ENCODE assay signal across 31 cellular contexts in genomic region chr10:28555358-28555757, GRCh38. TPM values are rescaled to one million over a fixed set of nuclear protein-coding genes. Genes with fewer than 3 reads are reported as not detected.
A peak's percentile ranks its signal among the peaks of the same experiment; 100 is the strongest.
DNase-seq lines count a peak whose midpoint lies in the region; ATAC-seq, FAIRE-seq and TF ChIP-seq lines count a peak whose summit lies in the region.
"Had no signal": no experiment of that assay in that cellular context is flagged by ENCODE, and none has a peak within 500 bp of the region (broad histone marks: within the 10 kb centered on the region; RNA-seq: fewer than 3 reads in every experiment).

No MANE protein-coding gene starts in this region.

- FAIRE-seq in H1 (lab: Jason Lieb, UNC) = no peak
- FAIRE-seq: GM12878, TTC549 had no signal

- H4K5ac ChIP-seq in IMR-90 (ENCODE audit: low read depth, low read length) (no peak overlapping the region), H1 (ENCODE audit: insufficient read length, low read depth, low read length) (no peak overlapping the region)

- TF ChIP-seq EP300 in H1 (IDR thresholded peaks at IDR 0.05; ENCODE audit: borderline replicate concordance in 1 of 2, low read depth in 2 of 2, low read length in 2 of 2) = no peak

- no peaks in the 10 kb centered on the region for H3K9me3 ChIP-seq in IMR-90 (ENCODE audit: control insufficient read depth, insufficient read depth, low read length)
- no peaks in the 10 kb centered on the region for H3K9me3 ChIP-seq in H1 (ENCODE audit: insufficient read depth in 2 of 2, low read depth in 1 of 2, low read length in 1 of 2)
- no peaks in the 10 kb centered on the region for H3K9me3 ChIP-seq in smooth muscle cell (replicated peaks; ENCODE audit: low read depth)
- H3K9me3 ChIP-seq: heart right ventricle, ovary, right atrium auricular region, SJSA1, thoracic aorta had no signal

- H3F3A ChIP-seq in smooth muscle cell (ENCODE audit: low read depth) = peaks cover 32% of the 10 kb centered on the region

- H3K56ac ChIP-seq in IMR-90 (ENCODE audit: extremely low read depth, insufficient read depth, low read length) (no peak overlapping the region), H1 (replicated peaks; ENCODE audit: insufficient read length, low read depth, low read length) (no peak overlapping the region)

- peaks cover 2% of the 10 kb centered on the region; the same call in 1 of the 2 replicates for H3K23me2 ChIP-seq in H1 (ENCODE audit: low read depth, low read length)

- no peak for TF ChIP-seq CTCF in IMR-90 (conservative IDR thresholded peaks at IDR 0.05; ENCODE audit: low read depth, low read length)
- no peak for TF ChIP-seq CTCF in H1 (IDR thresholded peaks at IDR 0.05; ENCODE audit: control extremely low read depth in 1 of 3, insufficient read depth in 1 of 3, low read depth in 1 of 3, low read length in 3 of 3)
- no peak for TF ChIP-seq CTCF in smooth muscle cell (IDR thresholded peaks at IDR 0.05; ENCODE audit: borderline replicate concordance, insufficient read depth, poor library complexity, severe bottlenecking)

- H3K4me1 Mint-ChIP-seq in activated CD4-positive, alpha-beta T cell treated with anti-CD3 and anti-CD28 coated beads for 36 hours = peaks cover 83% of the 10 kb centered on the region

- no peak overlapping the region for H2BK5ac ChIP-seq in IMR-90 (ENCODE audit: low read depth, low read length, poor library complexity, severe bottlenecking)
- H2BK5ac ChIP-seq in H1 (ENCODE audit: low read depth, low read length) = no peak overlapping the region

- peaks cover 73% of the 10 kb centered on the region for H3K36me3 Mint-ChIP-seq in activated CD4-positive, alpha-beta T cell treated with anti-CD3 and anti-CD28 coated beads for 36 hours (ENCODE audit: low read depth)

- H4K91ac ChIP-seq in IMR-90 (ENCODE audit: insufficient read depth, low read depth, low read length) (no peak overlapping the region), H1 (replicated peaks; ENCODE audit: insufficient read length, low read length) (no peak overlapping the region)

- CTCF ChIA-PET in activated CD4-positive, alpha-beta T cell treated with anti-CD3 and anti-CD28 coated beads for 36 hours (lab: Charles Lee) = interaction anchor here (0.9 to 1.0 kb wide), 2 partner anchors 10 to 16 kb away, joined by 3 read pairs; no protein-coding TSS in a partner anchor
- CTCF ChIA-PET in IMR-90 (lab: Yijun Ruan, JAX) (no interaction called here), H1 (lab: Charles Lee; ENCODE audit: partially characterized antibody) (no interaction called here)

- H2AK9ac ChIP-seq in IMR-90 (replicated peaks; ENCODE audit: low read depth, low read length, poor library complexity) = no peak overlapping the region

- no CpG with 5 or more reads among the region's 2 CpGs for whole genome bisulfite sequencing in IMR-90 (ENCODE audit: extremely low coverage in 2 of 2, insufficient read length in 1 of 2), 2 experiments
- WGBS in H1 (ENCODE audit: extremely low coverage in 1 of 2, insufficient coverage in 1 of 2, insufficient read length in 1 of 2, insufficient replicate concordance in 2 of 2, low coverage in 1 of 2, low lambda C conversion rate in 2 of 2, missing lambda C conversion rate in 1 of 2), 2 experiments = 97% methylated on average over 2 of the region's 2 CpGs; no CpG with 5 or more reads in 1 of the 2 experiments
- WGBS in smooth muscle cell (ENCODE audit: low lambda C conversion rate) = 91% methylated on average over 2 of the region's 2 CpGs

- H3K27ac Mint-ChIP-seq in activated CD4-positive, alpha-beta T cell treated with anti-CD3 and anti-CD28 coated beads for 36 hours = peak overlapping the region; percentile 55
- H3K27ac Mint-ChIP-seq: activated naive CD4-positive, alpha-beta T cell treated with anti-CD3 and anti-CD28 coated beads for 36 hours had no signal

- H3K36me3 ChIP-seq in IMR-90 (ENCODE audit: control insufficient read depth, insufficient read depth, low read length) (peaks cover 13% of the 10 kb centered on the region), H1 (ENCODE audit: control insufficient read depth in 2 of 4, insufficient read depth in 4 of 4, low read length in 3 of 4) (peaks cover 3 to 49% (median 8%) of the 10 kb centered on the region in 4 experiments; a peak in 6 of 8 replicates), smooth muscle cell (ENCODE audit: low read depth) (peaks cover 7% of the 10 kb centered on the region)
- H3K36me3 ChIP-seq: ovary, thoracic aorta had no signal

- H4K20me1 ChIP-seq in IMR-90 (ENCODE audit: insufficient read depth, low read length) (peaks cover 91% of the 10 kb centered on the region), H1 (replicated peaks in 1 of 2; ENCODE audit: control insufficient read depth in 1 of 2, insufficient read depth in 2 of 2, low read length in 2 of 2) (peaks cover 24 to 30% of the 10 kb centered on the region in 2 experiments), smooth muscle cell (ENCODE audit: low read depth) (peaks cover 100% of the 10 kb centered on the region)

- H3K23ac ChIP-seq in IMR-90 (ENCODE audit: low read depth, low read length) = no peak overlapping the region
- H3K23ac ChIP-seq in H1 (ENCODE audit: insufficient read length) = no peak overlapping the region

- TF ChIP-seq POLR2A in IMR-90 (IDR thresholded peaks at IDR 0.05; ENCODE audit: low read depth, low read length) = no peak
- TF ChIP-seq POLR2A in H1 (IDR thresholded peaks at IDR 0.05; ENCODE audit: control extremely low read depth in 1 of 2, low read depth in 2 of 2, low read length in 2 of 2) = no peak

- H3K4ac ChIP-seq in IMR-90 (ENCODE audit: low read depth, low read length) = no peak overlapping the region
- no peak overlapping the region for H3K4ac ChIP-seq in H1 (replicated peaks; ENCODE audit: insufficient read length, low read depth, low read length)

- H2BK12ac ChIP-seq in H1 (ENCODE audit: low read depth, low read length) = no peak overlapping the region

- TF ChIP-seq RAD21 in IMR-90 (IDR thresholded peaks at IDR 0.05; ENCODE audit: low read length) (no peak), H1 (IDR thresholded peaks at IDR 0.05 in 1 of 2, conservative IDR thresholded peaks at IDR 0.05 in 1 of 2; ENCODE audit: low read depth in 2 of 2, low read length in 2 of 2) (no peak)

- H3K18ac ChIP-seq in IMR-90 (ENCODE audit: low read depth, low read length) (no peak overlapping the region), H1 (ENCODE audit: extremely low read depth, low read length) (no peak overlapping the region)

- no peak overlapping the region for H3K4me3 Mint-ChIP-seq in activated CD4-positive, alpha-beta T cell treated with anti-CD3 and anti-CD28 coated beads for 36 hours
- H3K4me3 Mint-ChIP-seq: activated naive CD4-positive, alpha-beta T cell treated with anti-CD3 and anti-CD28 coated beads for 36 hours; memory B cell had no signal

- no peak for DNase-seq in activated CD4-positive, alpha-beta T cell treated with anti-CD3 and anti-CD28 coated beads for 36 hours
- DNase-seq in activated CD4-positive, alpha-beta T cell treated with anti-CD3 and anti-CD28 coated beads, Interleukin-2, amount 50 U/mL, for 4 hours = no peak
- DNase-seq in IMR-90 (no peak), H1 (ENCODE audit: low read depth in 1 of 2, low spot score in 2 of 2) (no peak), smooth muscle cell (lab: John Stamatoyannopoulos, UW; ENCODE audit: unreplicated experiment) (no peak), hippocampal formation (lab: John Stamatoyannopoulos, UW) (no peak), NCI-H1694 (lab: John Stamatoyannopoulos, UW) (no peak)
- no peak for DNase-seq in stimulated activated CD4-positive, alpha-beta T cell treated with anti-CD3 and anti-CD28 coated beads, Interleukin-4, amount 100 ng/mL, for 24 hours
- DNase-seq: 8988T; activated naive CD4-positive, alpha-beta T cell treated with anti-CD3 and anti-CD28 coated beads for 36 hours; activated T-cell treated with anti-CD3 and anti-CD28 coated beads, Interleukin-2, amount 50 U/mL, for 48 hours; anterior cingulate cortex; caudate nucleus; DND-41; erythroblast; H7; heart right ventricle; Kasumi-1; MV-4-11; NCI-H187; NCI-H526 treated with DMSO at 0.1 percent for 48 hours; ovary; stimulated activated CD4-positive, alpha-beta T cell treated with anti-CD3 and anti-CD28 coated beads, Interleukin-4, amount 100 ng/mL, for 1 hour; stimulated activated naive CD4-positive, alpha-beta T cell treated with Interleukin-2 at 50 U/mL for 16 hours; T-helper 1 cell had no signal

- H3K27me3 ChIP-seq in IMR-90 (ENCODE audit: control insufficient read depth, insufficient read depth, low read length) (no peaks in the 10 kb centered on the region), H1 (replicated peaks in 1 of 4; ENCODE audit: control insufficient read depth in 3 of 4, extremely low read depth in 1 of 4, insufficient read depth in 3 of 4, low read length in 3 of 4) (no peaks in the 10 kb centered on the region), smooth muscle cell (ENCODE audit: low read depth) (no peaks in the 10 kb centered on the region)
- H3K27me3 ChIP-seq: heart right ventricle, ovary, right atrium auricular region, SJSA1 had no signal

- H2BK20ac ChIP-seq in IMR-90 (ENCODE audit: low read depth, low read length) = no peak overlapping the region
- H2BK20ac ChIP-seq in H1 (ENCODE audit: low read length) = no peak overlapping the region

- no peaks in the 10 kb centered on the region for H3K9me3 Mint-ChIP-seq in activated CD4-positive, alpha-beta T cell treated with anti-CD3 and anti-CD28 coated beads for 36 hours (ENCODE audit: low read depth)
- H3K9me3 Mint-ChIP-seq: activated naive CD4-positive, alpha-beta T cell treated with anti-CD3 and anti-CD28 coated beads for 36 hours; memory B cell had no signal

- H2BK15ac ChIP-seq in IMR-90 (ENCODE audit: low read depth, low read length) (no peak overlapping the region), H1 (ENCODE audit: low read length) (no peak overlapping the region)

- H2AFZ ChIP-seq in IMR-90 (replicated peaks; ENCODE audit: low read length, poor library complexity) (no peak overlapping the region), H1 (ENCODE audit: low read length) (no peak overlapping the region), smooth muscle cell (ENCODE audit: low read depth) (no peak overlapping the region)

- dilution Hi-C loops in IMR-90 (cut with HindIII; ENCODE audit: low sequenced_read_pairs, unreplicated experiment) = no loop called here

- H3K79me1 ChIP-seq in IMR-90 (ENCODE audit: low read depth in 1 of 2, low read length in 2 of 2) (peaks cover 12 to 50% of the 10 kb centered on the region in 2 experiments), H1 (ENCODE audit: low read depth, low read length) (peaks cover 5% of the 10 kb centered on the region)

- no peak for ATAC-seq in activated CD4-positive, alpha-beta T cell treated with anti-CD3 and anti-CD28 coated beads for 36 hours
- ATAC-seq in IMR-90 (ENCODE audit: low read depth) = peak; percentile 40; the same call in 1 of the 2 replicates
- ATAC-seq: GM12878, heart right ventricle had no signal

- peaks cover 4% of the 10 kb centered on the region for H3K4me1 ChIP-seq in IMR-90 (ENCODE audit: control insufficient read depth, insufficient read depth, low read length)
- peaks cover 0 to 13% (median 5%) of the 10 kb centered on the region in 4 experiments; a peak in 4 of 7 replicates for H3K4me1 ChIP-seq in H1 (replicated peaks in 1 of 4; ENCODE audit: control insufficient read depth in 3 of 4, insufficient read depth in 4 of 4, low read length in 3 of 4)
- peaks cover 26% of the 10 kb centered on the region for H3K4me1 ChIP-seq in smooth muscle cell (ENCODE audit: low read depth)
- H3K4me1 ChIP-seq: SJSA1 had no signal

- no peak overlapping the region for H3K9ac ChIP-seq in IMR-90 (ENCODE audit: low read depth, low read length)
- H3K9ac ChIP-seq in H1 (replicated peaks in 1 of 4; ENCODE audit: extremely low read depth in 1 of 4, low read depth in 3 of 4, low read length in 3 of 4) = no peak overlapping the region; a peak in 1 of 7 replicates
- no peak overlapping the region for H3K9ac ChIP-seq in smooth muscle cell (ENCODE audit: low read depth)

- no TSS peak for BruUV-seq in IMR-90 (replicated peaks; lab: Mats Ljungman, UMichigan)

- in situ Hi-C loops in IMR-90 (cut with MboI; ENCODE audit: low sequenced_read_pairs) = no loop called here

- intact Hi-C loops in activated CD4-positive, alpha-beta T cell treated with anti-CD3 and anti-CD28 coated beads for 36 hours (cut with DNase I, micrococcal nuclease) = no loop called here
- intact Hi-C loops in IMR-90 (cut with micrococcal nuclease) = no loop called here

- H3K14ac ChIP-seq in IMR-90 (replicated peaks; ENCODE audit: low read depth, low read length) = no peak overlapping the region
- H3K14ac ChIP-seq in H1 (ENCODE audit: insufficient read length) = no peak overlapping the region

- H3K79me2 ChIP-seq in H1 (ENCODE audit: control insufficient read depth in 1 of 2, insufficient read depth in 2 of 2, low read length in 2 of 2) = peaks cover 41 to 100% of the 10 kb centered on the region in 2 experiments
- H3K79me2 ChIP-seq in smooth muscle cell (ENCODE audit: low read depth) = peaks cover 100% of the 10 kb centered on the region

- H4K8ac ChIP-seq in IMR-90 (ENCODE audit: low read depth in 2 of 2, low read length in 2 of 2) (no peak overlapping the region), H1 (ENCODE audit: extremely low read depth, insufficient read depth, low read length) (no peak overlapping the region)

- H3K27me3 Mint-ChIP-seq in activated CD4-positive, alpha-beta T cell treated with anti-CD3 and anti-CD28 coated beads for 36 hours = no peaks in the 10 kb centered on the region
- H3K27me3 Mint-ChIP-seq: memory B cell had no signal

- POLR2A ChIA-PET in activated CD4-positive, alpha-beta T cell treated with anti-CD3 and anti-CD28 coated beads for 36 hours (lab: Charles Lee) = interaction anchor here (0.6 to 1.2 kb wide), 2 partner anchors 9 to 58 kb away, joined by 3 to 4 read pairs; no protein-coding TSS in a partner anchor
- POLR2A ChIA-PET in IMR-90 (lab: Charles Lee; ENCODE audit: unreplicated experiment) = no interaction called here
- POLR2A ChIA-PET in H1 (lab: Charles Lee; ENCODE audit: partially characterized antibody) = interaction anchor here (1.3 to 4.2 kb wide), 4 partner anchors 10 to 23 kb away, joined by 3 to 39 read pairs (median 12); partner anchors contain the start of gene WAC

- H3K4me2 ChIP-seq in IMR-90 (ENCODE audit: low read depth, low read length) (no peak overlapping the region), H1 (ENCODE audit: insufficient read depth in 1 of 2, low read depth in 2 of 2, low read length in 2 of 2) (no peak overlapping the region), smooth muscle cell (no peak overlapping the region)

- H3K9me1 ChIP-seq in IMR-90 (ENCODE audit: insufficient read depth, low read length) = peaks cover 12% of the 10 kb centered on the region

- H2BK120ac ChIP-seq in IMR-90 (ENCODE audit: low read depth, low read length) (no peak overlapping the region), H1 (replicated peaks; ENCODE audit: low read depth, low read length) (no peak overlapping the region)

- H3K27ac ChIP-seq in IMR-90 (ENCODE audit: insufficient read depth, low read length) = no peak overlapping the region
- H3K27ac ChIP-seq in H1 (ENCODE audit: low read depth, low read length) = no peak overlapping the region
- peak overlapping the region; percentile 4 for H3K27ac ChIP-seq in smooth muscle cell (ENCODE audit: low read depth)
- H3K27ac ChIP-seq: ovary, right atrium auricular region, SJSA1, thoracic aorta had no signal

- H2AK5ac ChIP-seq in IMR-90 (ENCODE audit: low read depth, low read length) (no peak overlapping the region), H1 (ENCODE audit: low read depth, low read length) (no peak overlapping the region)

- no peak overlapping the region for H3K4me3 ChIP-seq in IMR-90 (ENCODE audit: insufficient read depth, low read depth, low read length)
- no peak overlapping the region for H3K4me3 ChIP-seq in H1 (ENCODE audit: extremely low read depth in 1 of 4, insufficient read depth in 2 of 4, low read depth in 3 of 4, low read length in 4 of 4)
- H3K4me3 ChIP-seq in smooth muscle cell = no peak overlapping the region
- H3K4me3 ChIP-seq: GM12878, heart right ventricle, ovary, right atrium auricular region, SJSA1, thoracic aorta had no signal

RNA-seq across cellular contexts. Expression of gene WAC, which starts 22.4 kb away (rescaled TPM):
- 100 to 1,000 TPM; 103 to 136 TPM for total RNA-seq in activated CD4-positive, alpha-beta T cell treated with anti-CD3 and anti-CD28 coated beads for 36 hours
- total RNA-seq in IMR-90 (2012; rRNA removed) (52.2 and 53.6 TPM in 2 replicates), smooth muscle cell (97.5 and 121 TPM in 2 replicates)
- polyA plus RNA-seq in IMR-90 (2012; rRNA removed) (39.6 and 41.0 TPM in 2 replicates), H1 (2011; rRNA removed) (38.4 and 72.9 TPM in 2 replicates), smooth muscle cell (52.2 and 78.4 TPM in 2 replicates)
- polyA plus RNA-seq in IMR-90 (2012; cell fraction: cytosol; rRNA removed) = 11.3 and 17.5 TPM in 2 replicates
- polyA plus RNA-seq in IMR-90 (2012; cell fraction: nucleus; rRNA removed; ENCODE audit: low replicate concordance) = 14.4 and 77.3 TPM in 2 replicates
- total RNA-seq in H1 (2021; fragmentation: NEBNext Ultra II Directional; extraction: Animal tissue kit (Norgen Biotek cat#: 25700)) = 122 and 128 TPM in 2 replicates
- 61.6 TPM for polyA plus RNA-seq in H1 (2011; cell fraction: cytosol; rRNA removed)
- 49.5 TPM for polyA plus RNA-seq in H1 (2011; cell fraction: nucleus; rRNA removed)
- polyA plus RNA-seq in H1 (2012, experiment 1 of 2) = 64.4 to 81.6 TPM (median 72.8 TPM) in 4 replicates
- polyA plus RNA-seq in H1 (2012, experiment 2 of 2) = 4.4 TPM
- polyA plus RNA-seq in H1 (2013, experiment 1 of 2) = 91.5 TPM
- polyA plus RNA-seq in H1 (2013, experiment 2 of 2) = 96.1 TPM
- polyA minus RNA-seq in H1 (2011; rRNA and poly(A)+ RNA removed) = 126 and 136 TPM in 2 replicates
- polyA minus RNA-seq in H1 (2011; cell fraction: cytosol; rRNA and poly(A)+ RNA removed) = 60.3 TPM
- polyA minus RNA-seq in H1 (2011; cell fraction: nucleus; rRNA and poly(A)+ RNA removed) = 140 TPM
